ENCODE assay signal across 4 cellular contexts in the genomic region with DNA sequence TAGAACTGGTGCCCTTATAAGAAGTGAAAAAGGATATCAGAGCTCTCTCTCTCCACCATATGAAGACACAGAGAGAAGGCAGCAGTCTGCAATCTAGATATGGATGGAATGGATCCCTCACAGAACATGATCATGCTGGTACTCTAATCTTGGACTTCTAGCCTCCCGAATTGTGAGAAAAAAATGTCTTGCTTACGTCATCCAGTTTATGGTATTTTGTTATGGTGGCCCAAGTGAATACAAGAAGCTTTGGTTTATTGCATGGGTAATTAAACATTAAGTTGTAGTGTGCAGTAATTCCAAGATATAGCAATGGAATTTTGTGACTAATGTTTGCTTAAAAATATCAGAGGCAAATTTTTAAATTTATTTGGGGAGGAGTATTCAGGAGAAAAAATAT.
"Had no signal": no experiment of that assay in that cellular context is flagged by ENCODE, and none has a peak within 500 bp of the region (broad histone marks: within the 10 kb centered on the region; RNA-seq: fewer than 3 reads in every experiment).

No MANE protein-coding gene starts in this region.

- DNase-seq: H9, HCEC 1CT, KBM-7 had no signal

- H3K4me3 ChIP-seq: GM23338 had no signal

- H3K4me2 ChIP-seq: GM23338 had no signal

- H2AFZ ChIP-seq: GM23338 had no signal

- ATAC-seq: GM23338 had no signal
